Comparison of ENCODE assay signal across 15 cellular contexts in the genomic region with DNA sequence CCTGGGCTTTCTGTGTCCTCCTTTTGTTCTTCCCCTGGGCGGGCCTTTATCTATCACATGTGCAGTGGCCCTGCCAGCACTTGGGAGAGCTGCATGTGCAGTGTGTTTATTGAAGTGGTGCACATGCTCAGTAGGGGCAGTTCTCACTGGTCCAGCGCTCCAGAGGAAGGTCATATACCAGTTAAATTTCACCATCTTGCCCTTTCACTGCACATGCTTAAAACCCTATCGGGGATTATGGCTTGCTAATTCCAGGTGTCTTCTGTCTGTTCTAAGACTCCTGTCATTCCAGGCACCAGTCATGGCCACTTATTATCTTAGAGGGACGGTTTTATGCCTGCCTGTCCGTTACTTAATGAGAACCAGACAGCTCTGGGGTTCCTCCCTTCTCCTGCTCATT. TPM values are rescaled to one million over a fixed set of nuclear protein-coding genes. Genes with fewer than 3 reads are reported as not detected.
"Had no signal": no experiment of that assay in that cellular context is flagged by ENCODE, and none has a peak within 500 bp of the region (broad histone marks: within the 10 kb centered on the region; RNA-seq: fewer than 3 reads in every experiment).

No MANE protein-coding gene starts in this region.

- H3K9me3 Mint-ChIP-seq: stimulated activated naive B cell treated with anti-CD40 and anti-IgM and Interleukin-4, amounts not matched to agents 10 μg/mL and 1 μg/mL and 100 μg/mL, for 72 hours had no signal

- H3K36me3 Mint-ChIP-seq: activated CD8-positive, alpha-beta memory T cell treated with anti-CD3 and anti-CD28 coated beads, Interleukin-2, amount 10 ng/mL, durations not matched to agents 7 days and 5 days had no signal

- H3K4me1 ChIP-seq: colonic mucosa had no signal

- H3K27me3 ChIP-seq: colonic mucosa had no signal

- ATAC-seq: activated CD8-positive, alpha-beta memory T cell treated with anti-CD3 and anti-CD28 coated beads, Interleukin-2, amount 10 ng/mL, durations not matched to agents 7 days and 5 days; stimulated activated naive B cell treated with anti-CD40 and anti-IgM and Interleukin-4, amounts not matched to agents 10 μg/mL and 1 μg/mL and 100 μg/mL, for 72 hours had no signal

- H3K9me3 ChIP-seq: colonic mucosa had no signal

- H3K27ac ChIP-seq: colonic mucosa had no signal

- H3K4me2 ChIP-seq: smooth muscle cell had no signal

- H3K4me3 Mint-ChIP-seq: activated CD8-positive, alpha-beta memory T cell treated with anti-CD3 and anti-CD28 coated beads, Interleukin-2, amount 10 ng/mL, durations not matched to agents 7 days and 5 days; stimulated activated naive B cell treated with anti-CD40 and anti-IgM and Interleukin-4, amounts not matched to agents 10 μg/mL and 1 μg/mL and 100 μg/mL, for 72 hours had no signal

- H3K27ac Mint-ChIP-seq: activated CD8-positive, alpha-beta memory T cell treated with anti-CD3 and anti-CD28 coated beads, Interleukin-2, amount 10 ng/mL, durations not matched to agents 7 days and 5 days; stimulated activated naive B cell treated with anti-CD40 and anti-IgM and Interleukin-4, amounts not matched to agents 10 μg/mL and 1 μg/mL and 100 μg/mL, for 72 hours had no signal

- H3K27me3 Mint-ChIP-seq: activated CD8-positive, alpha-beta memory T cell treated with anti-CD3 and anti-CD28 coated beads, Interleukin-2, amount 10 ng/mL, durations not matched to agents 7 days and 5 days; stimulated activated naive B cell treated with anti-CD40 and anti-IgM and Interleukin-4, amounts not matched to agents 10 μg/mL and 1 μg/mL and 100 μg/mL, for 72 hours had no signal

- DNase-seq: activated CD4-positive, alpha-beta T cell treated with anti-CD3 and anti-CD28 coated beads, Interleukin-2, amount 50 U/mL, for 4 hours; activated CD8-positive, alpha-beta memory T cell treated with anti-CD3 and anti-CD28 coated beads, Interleukin-2, amount 10 ng/mL, durations not matched to agents 7 days and 5 days; activated gamma-delta T cell treated with Interleukin-2 at 50 U/mL for 16 hours; activated T-cell treated with anti-CD3 and anti-CD28 coated beads, Interleukin-2, amount 50 U/mL, for 48 hours; caudate nucleus; colonic mucosa; mesendoderm; retina; SHP77; stimulated activated naive B cell treated with anti-CD40 and anti-IgM and Interleukin-4, amounts not matched to agents 10 μg/mL and 1 μg/mL and 100 μg/mL, for 72 hours; T-helper 2 cell; trophoblast cell had no signal

- H3K36me3 ChIP-seq: colonic mucosa had no signal

- H3K4me3 ChIP-seq: colonic mucosa, smooth muscle cell had no signal

RNA-seq across cellular contexts. Expression of a gene that starts 52.2 kb away (rescaled TPM):
- total RNA-seq: activated CD8-positive, alpha-beta memory T cell treated with anti-CD3 and anti-CD28 coated beads, Interleukin-2, amount 10 ng/mL, durations not matched to agents 7 days and 5 days; colonic mucosa; glomerular endothelial cell; smooth muscle cell; subcutaneous adipose tissue had no signal
- polyA plus RNA-seq: smooth muscle cell had no signal
